Comparison of ENCODE assay signal across 2 cellular contexts in the genomic region with DNA sequence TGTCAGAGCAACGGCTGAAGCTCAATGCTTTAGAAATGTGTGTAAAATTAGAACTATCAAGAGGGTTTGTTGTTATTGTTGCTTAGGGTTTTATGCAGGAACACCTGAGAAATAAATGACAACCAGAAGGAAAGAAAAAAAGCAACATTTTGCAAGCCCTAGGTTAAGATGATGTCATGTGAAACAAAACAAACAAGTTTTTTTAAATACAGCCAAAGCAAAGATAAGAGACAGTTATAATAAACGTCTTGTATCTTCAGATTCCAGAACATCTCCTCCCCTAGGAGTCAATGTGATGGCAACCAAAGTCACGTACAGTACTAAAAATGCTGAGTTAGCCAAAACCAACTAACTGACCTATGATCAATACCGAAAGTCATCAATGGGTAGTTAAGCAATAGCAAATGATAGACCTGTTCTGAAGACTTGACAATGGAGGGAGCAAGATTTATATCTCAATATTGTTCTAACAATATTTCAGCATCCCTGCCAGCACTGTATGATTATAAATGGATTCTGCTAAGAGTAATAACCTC.
TF ChIP-seq lines count a peak whose summit lies in the region.

No MANE protein-coding gene starts in this region.

TF ChIP-seq in K562, 482 proteins besides CTCF, POLR2A, EP300 and RAD21 (continues in another document):
- peak; percentile 93 for TF ChIP-seq MAFF (IDR thresholded peaks at IDR 0.05; ENCODE audit: low read length)
- no peak for TF ChIP-seq MED1 (CRISPR knock-in tag; IDR thresholded peaks at IDR 0.05; ENCODE audit: borderline replicate concordance)
- TF ChIP-seq ZNF778 (CRISPR knock-in tag; IDR thresholded peaks at IDR 0.05), result no peak
- TF ChIP-seq, protein P1, sequence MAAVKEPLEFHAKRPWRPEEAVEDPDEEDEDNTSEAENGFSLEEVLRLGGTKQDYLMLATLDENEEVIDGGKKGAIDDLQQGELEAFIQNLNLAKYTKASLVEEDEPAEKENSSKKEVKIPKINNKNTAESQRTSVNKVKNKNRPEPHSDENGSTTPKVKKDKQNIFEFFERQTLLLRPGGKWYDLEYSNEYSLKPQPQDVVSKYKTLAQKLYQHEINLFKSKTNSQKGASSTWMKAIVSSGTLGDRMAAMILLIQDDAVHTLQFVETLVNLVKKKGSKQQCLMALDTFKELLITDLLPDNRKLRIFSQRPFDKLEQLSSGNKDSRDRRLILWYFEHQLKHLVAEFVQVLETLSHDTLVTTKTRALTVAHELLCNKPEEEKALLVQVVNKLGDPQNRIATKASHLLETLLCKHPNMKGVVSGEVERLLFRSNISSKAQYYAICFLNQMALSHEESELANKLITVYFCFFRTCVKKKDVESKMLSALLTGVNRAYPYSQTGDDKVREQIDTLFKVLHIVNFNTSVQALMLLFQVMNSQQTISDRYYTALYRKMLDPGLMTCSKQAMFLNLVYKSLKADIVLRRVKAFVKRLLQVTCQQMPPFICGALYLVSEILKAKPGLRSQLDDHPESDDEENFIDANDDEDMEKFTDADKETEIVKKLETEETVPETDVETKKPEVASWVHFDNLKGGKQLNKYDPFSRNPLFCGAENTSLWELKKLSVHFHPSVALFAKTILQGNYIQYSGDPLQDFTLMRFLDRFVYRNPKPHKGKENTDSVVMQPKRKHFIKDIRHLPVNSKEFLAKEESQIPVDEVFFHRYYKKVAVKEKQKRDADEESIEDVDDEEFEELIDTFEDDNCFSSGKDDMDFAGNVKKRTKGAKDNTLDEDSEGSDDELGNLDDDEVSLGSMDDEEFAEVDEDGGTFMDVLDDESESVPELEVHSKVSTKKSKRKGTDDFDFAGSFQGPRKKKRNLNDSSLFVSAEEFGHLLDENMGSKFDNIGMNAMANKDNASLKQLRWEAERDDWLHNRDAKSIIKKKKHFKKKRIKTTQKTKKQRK (IDR thresholded peaks at IDR 0.05; ENCODE audit: borderline replicate concordance, low read depth, low read length), result no peak
- TF ChIP-seq DACH1 (IDR thresholded peaks at IDR 0.05; ENCODE audit: partially characterized antibody), result no peak
- TF ChIP-seq ZNF174 (CRISPR knock-in tag; IDR thresholded peaks at IDR 0.05), result no peak
- no peak for TF ChIP-seq HMGN3 (IDR thresholded peaks at IDR 0.05; ENCODE audit: borderline replicate concordance, extremely low read depth, insufficient read length, low read depth, low read length)
- TF ChIP-seq DPF2 (IDR thresholded peaks at IDR 0.05), result no peak
- TF ChIP-seq PRPF4 (IDR thresholded peaks at IDR 0.05; ENCODE audit: insufficient read depth, low read depth, low read length, poor library complexity, severe bottlenecking), result no peak
- no peak for TF ChIP-seq ZZZ3 (IDR thresholded peaks at IDR 0.05)
- TF ChIP-seq, protein P2, sequence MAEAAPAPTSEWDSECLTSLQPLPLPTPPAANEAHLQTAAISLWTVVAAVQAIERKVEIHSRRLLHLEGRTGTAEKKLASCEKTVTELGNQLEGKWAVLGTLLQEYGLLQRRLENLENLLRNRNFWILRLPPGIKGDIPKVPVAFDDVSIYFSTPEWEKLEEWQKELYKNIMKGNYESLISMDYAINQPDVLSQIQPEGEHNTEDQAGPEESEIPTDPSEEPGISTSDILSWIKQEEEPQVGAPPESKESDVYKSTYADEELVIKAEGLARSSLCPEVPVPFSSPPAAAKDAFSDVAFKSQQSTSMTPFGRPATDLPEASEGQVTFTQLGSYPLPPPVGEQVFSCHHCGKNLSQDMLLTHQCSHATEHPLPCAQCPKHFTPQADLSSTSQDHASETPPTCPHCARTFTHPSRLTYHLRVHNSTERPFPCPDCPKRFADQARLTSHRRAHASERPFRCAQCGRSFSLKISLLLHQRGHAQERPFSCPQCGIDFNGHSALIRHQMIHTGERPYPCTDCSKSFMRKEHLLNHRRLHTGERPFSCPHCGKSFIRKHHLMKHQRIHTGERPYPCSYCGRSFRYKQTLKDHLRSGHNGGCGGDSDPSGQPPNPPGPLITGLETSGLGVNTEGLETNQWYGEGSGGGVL (CRISPR knock-in tag; IDR thresholded peaks at IDR 0.05), result no peak
- TF ChIP-seq, protein P3, sequence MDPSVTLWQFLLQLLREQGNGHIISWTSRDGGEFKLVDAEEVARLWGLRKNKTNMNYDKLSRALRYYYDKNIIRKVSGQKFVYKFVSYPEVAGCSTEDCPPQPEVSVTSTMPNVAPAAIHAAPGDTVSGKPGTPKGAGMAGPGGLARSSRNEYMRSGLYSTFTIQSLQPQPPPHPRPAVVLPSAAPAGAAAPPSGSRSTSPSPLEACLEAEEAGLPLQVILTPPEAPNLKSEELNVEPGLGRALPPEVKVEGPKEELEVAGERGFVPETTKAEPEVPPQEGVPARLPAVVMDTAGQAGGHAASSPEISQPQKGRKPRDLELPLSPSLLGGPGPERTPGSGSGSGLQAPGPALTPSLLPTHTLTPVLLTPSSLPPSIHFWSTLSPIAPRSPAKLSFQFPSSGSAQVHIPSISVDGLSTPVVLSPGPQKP (CRISPR knock-in tag; IDR thresholded peaks at IDR 0.05), result no peak
- TF ChIP-seq C11orf30 (IDR thresholded peaks at IDR 0.05; ENCODE audit: low read depth), result peak; percentile 93
- 0 out of 2 replicates have a peak, but pooled peaks have one; percentile 17 for TF ChIP-seq ZNF384 (IDR thresholded peaks at IDR 0.05; ENCODE audit: low read depth, low read length)
- TF ChIP-seq ZNF316 (IDR thresholded peaks at IDR 0.05), result peak; percentile 96
- TF ChIP-seq CBFA2T2 (conservative IDR thresholded peaks at IDR 0.05), result no peak
- TF ChIP-seq, protein P4, sequence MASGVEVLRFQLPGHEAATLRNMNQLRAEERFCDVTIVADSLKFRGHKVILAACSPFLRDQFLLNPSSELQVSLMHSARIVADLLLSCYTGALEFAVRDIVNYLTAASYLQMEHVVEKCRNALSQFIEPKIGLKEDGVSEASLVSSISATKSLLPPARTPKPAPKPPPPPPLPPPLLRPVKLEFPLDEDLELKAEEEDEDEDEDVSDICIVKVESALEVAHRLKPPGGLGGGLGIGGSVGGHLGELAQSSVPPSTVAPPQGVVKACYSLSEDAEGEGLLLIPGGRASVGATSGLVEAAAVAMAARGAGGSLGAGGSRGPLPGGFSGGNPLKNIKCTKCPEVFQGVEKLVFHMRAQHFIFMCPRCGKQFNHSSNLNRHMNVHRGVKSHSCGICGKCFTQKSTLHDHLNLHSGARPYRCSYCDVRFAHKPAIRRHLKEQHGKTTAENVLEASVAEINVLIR (CRISPR knock-in tag; IDR thresholded peaks at IDR 0.05), result no peak
- no peak for TF ChIP-seq FOXA1 (IDR thresholded peaks at IDR 0.05; ENCODE audit: borderline replicate concordance)
- no peak for TF ChIP-seq ZNF431 (CRISPR knock-in tag; IDR thresholded peaks at IDR 0.05)
- peak; percentile 59; the same call in 1 of the 2 replicates for TF ChIP-seq ATF7 (IDR thresholded peaks at IDR 0.05)
- no peak for TF ChIP-seq SRSF7 (optimal IDR thresholded peaks at IDR 0.05; ENCODE audit: low read depth, low read length)
- no peak for TF ChIP-seq ZNF274 (IDR thresholded peaks at IDR 0.05; ENCODE audit: borderline replicate concordance, low read depth, low read length)
- peak; percentile 93 for TF ChIP-seq MAFK (IDR thresholded peaks at IDR 0.05; ENCODE audit: low read length)

TF ChIP-seq in HepG2, 621 proteins besides CTCF, POLR2A, EP300 and RAD21:
- peak; percentile 97 to 98 for TF ChIP-seq MAFK (conservative IDR thresholded peaks at IDR 0.05 in 1 of 2, IDR thresholded peaks at IDR 0.05 in 1 of 2; ENCODE audit: low read length in 2 of 2)
- TF ChIP-seq ATF7 (IDR thresholded peaks at IDR 0.05), result peak; percentile 52; the same call in 1 of the 2 replicates
- no peak for TF ChIP-seq ATF7 (CRISPR knock-in tag; IDR thresholded peaks at IDR 0.05)
- no peak for TF ChIP-seq KMT2B (CRISPR knock-in tag; IDR thresholded peaks at IDR 0.05)
- TF ChIP-seq MAFF (IDR thresholded peaks at IDR 0.05; ENCODE audit: low read depth, low read length), result peak; percentile 97
- TF ChIP-seq ZNF138 (CRISPR knock-in tag; IDR thresholded peaks at IDR 0.05; ENCODE audit: low read depth), result no peak
